Comparison of ENCODE assay signal across 22 cellular contexts in genomic region chr6:137749595-137750215, GRCh38.
A peak's percentile ranks its signal among the peaks of the same experiment; 100 is the strongest.
DNase-seq lines count a peak whose midpoint lies in the region; ATAC-seq, FAIRE-seq and TF ChIP-seq lines count a peak whose summit lies in the region.
"Had no signal": no experiment of that assay in that cellular context is flagged by ENCODE, and none has a peak within 500 bp of the region (broad histone marks: within the 10 kb centered on the region; RNA-seq: fewer than 3 reads in every experiment).

No MANE protein-coding gene starts in this region.

- BruUV-seq in K562 (replicated peaks; lab: Mats Ljungman, UMichigan): no TSS peak

- no peak for TF ChIP-seq RAD21 in K562 (CRISPR knock-in tag; conservative IDR thresholded peaks at IDR 0.05 in 1 of 2, IDR thresholded peaks at IDR 0.05 in 1 of 2)

- no peak overlapping the region for H3K27ac Mint-ChIP-seq in activated CD4-positive, alpha-beta memory T cell treated with anti-CD3 and anti-CD28 coated beads, Interleukin-2, amount 10 ng/mL, durations not matched to agents 7 days and 5 days
- H3K27ac Mint-ChIP-seq: H9 had no signal

- H3K27me3 ChIP-seq in heart right ventricle (no peaks in the 10 kb centered on the region), K562 (ENCODE audit: control insufficient read depth in 2 of 2, insufficient read depth in 2 of 2, low read length in 2 of 2) (peaks cover 6 to 12% of the 10 kb centered on the region in 2 experiments; a peak in 4 of 5 replicates)
- H3K27me3 ChIP-seq: pancreas, SJCRH30, spleen, upper lobe of left lung had no signal

- H3K4me3 ChIP-seq in heart right ventricle (peak overlapping the region in 3 of 10 donors; percentile 5 to 11 (median 6)), K562 (no peak overlapping the region), mucosa of descending colon (no peak overlapping the region)
- H3K4me3 ChIP-seq: A549, coronary artery, pancreas, SJCRH30, spleen, upper lobe of left lung had no signal

- H3K79me2 ChIP-seq in K562 (ENCODE audit: control insufficient read depth, insufficient read depth, low read length): no peaks in the 10 kb centered on the region

- H3K4me2 ChIP-seq in K562 (ENCODE audit: insufficient read depth, low read length): peak overlapping the region; percentile 31; the same call in 1 of the 2 replicates
- H3K4me2 ChIP-seq: A549 had no signal

- H3K9me3 Mint-ChIP-seq in activated CD4-positive, alpha-beta memory T cell treated with anti-CD3 and anti-CD28 coated beads, Interleukin-2, amount 10 ng/mL, durations not matched to agents 7 days and 5 days: no peaks in the 10 kb centered on the region
- H3K9me3 Mint-ChIP-seq: H9 had no signal

- H3K9ac ChIP-seq in K562 (ENCODE audit: insufficient read depth in 1 of 2, low read depth in 2 of 2, low read length in 2 of 2): no peak overlapping the region

- WGBS in heart right ventricle, 2 donors: 38 to 45% methylated on average over 9 of the region's 9 CpGs
- WGBS in K562 (ENCODE audit: insufficient coverage, low coverage, missing lambda C conversion rate): 8% methylated on average over 9 of the region's 9 CpGs

- TF ChIP-seq CTCF in heart right ventricle (IDR thresholded peaks at IDR 0.05): no peak
- no peak for TF ChIP-seq CTCF in K562 (IDR thresholded peaks at IDR 0.05 in 2 of 3, conservative IDR thresholded peaks at IDR 0.05 in 1 of 3; ENCODE audit: insufficient read depth in 2 of 3, low read depth in 1 of 3, low read length in 3 of 3)
- TF ChIP-seq CTCF in mucosa of descending colon (IDR thresholded peaks at IDR 0.05): no peak

- no peak overlapping the region for H3K4me3 Mint-ChIP-seq in activated CD4-positive, alpha-beta memory T cell treated with anti-CD3 and anti-CD28 coated beads, Interleukin-2, amount 10 ng/mL, durations not matched to agents 7 days and 5 days
- H3K4me3 Mint-ChIP-seq: H9 had no signal

- peak in 6 of 8 donors; percentile 34 to 91 (median 74) for ATAC-seq in heart right ventricle
- no peak for ATAC-seq in Right ventricle myocardium superior (ENCODE audit: poor library complexity)
- peak; percentile 56 for ATAC-seq in K562
- peak; percentile 27 for ATAC-seq in mucosa of descending colon
- ATAC-seq: A549, pancreas had no signal

- no peak for TF ChIP-seq POLR2A in K562 (conservative IDR thresholded peaks at IDR 0.05)

- no peak for DNase-seq in heart right ventricle
- no peak for DNase-seq in Right ventricle myocardium superior
- DNase-seq in K562 (ENCODE audit: extremely low read depth in 1 of 4, low spot score in 3 of 4): no peak
- DNase-seq in mucosa of descending colon: no peak
- DNase-seq in HTR-8/SVneo (ENCODE audit: insufficient read length, low spot score): no peak
- DNase-seq in activated CD4-positive, alpha-beta memory T cell treated with anti-CD3 and anti-CD28 coated beads, Interleukin-2, amount 10 ng/mL, durations not matched to agents 7 days and 5 days: no peak
- no peak for DNase-seq in COR-L47 (lab: John Stamatoyannopoulos, UW)
- DNase-seq in activated CD4-positive, CD25-positive, alpha-beta regulatory T cell (lab: John Stamatoyannopoulos, UW): no peak
- DNase-seq: activated CD4-positive, CD25-positive, alpha-beta regulatory T cell treated with anti-CD3 and anti-CD28 coated beads, Interleukin-2, amount 50 U/mL, for 72 hours; activated effector memory CD4-positive, alpha-beta T cell treated with anti-CD3 and anti-CD28 coated beads, Interleukin-2, amount 50 U/mL, for 16 hours; erythroblast; H9; kidney; NCI-H1694 treated with DMSO at 0.1 percent for 48 hours; NCI-H446; pancreas; SJCRH30; spleen; stimulated activated naive CD4-positive, alpha-beta T cell; upper lobe of left lung had no signal

- peak overlapping the region; percentile 57 for H2AFZ ChIP-seq in K562 (ENCODE audit: low read depth, low read length)

- H3K4me1 Mint-ChIP-seq in activated CD4-positive, alpha-beta memory T cell treated with anti-CD3 and anti-CD28 coated beads, Interleukin-2, amount 10 ng/mL, durations not matched to agents 7 days and 5 days: peaks cover 12% of the 10 kb centered on the region

- POLR2A ChIA-PET in K562 (lab: Yijun Ruan, JAX): interaction anchor here (0.5 to 1.4 kb wide), 5 partner anchors 11 to 1362 kb away, joined by 3 read pairs; no protein-coding TSS in a partner anchor
- POLR2A ChIA-PET in activated CD4-positive, alpha-beta memory T cell treated with anti-CD3 and anti-CD28 coated beads, Interleukin-2, amount 10 ng/mL, durations not matched to agents 7 days and 5 days (lab: Charles Lee): interaction anchor here (0.5 to 1.1 kb wide), 2 partner anchors 15 to 729 kb away, joined by 3 to 4 read pairs; no protein-coding TSS in a partner anchor

- no peaks in the 10 kb centered on the region for H3K9me1 ChIP-seq in K562 (ENCODE audit: control insufficient read depth, insufficient read depth, low read length)

- no peak for FAIRE-seq in K562 (lab: Jason Lieb, UNC)
- FAIRE-seq in HTR-8/SVneo (lab: Jason Lieb, UNC): no peak
- FAIRE-seq: A549, kidney, pancreas had no signal

- peaks cover 2% of the 10 kb centered on the region for H3K27me3 Mint-ChIP-seq in activated CD4-positive, alpha-beta memory T cell treated with anti-CD3 and anti-CD28 coated beads, Interleukin-2, amount 10 ng/mL, durations not matched to agents 7 days and 5 days

- H4K20me1 ChIP-seq in K562 (replicated peaks; ENCODE audit: control insufficient read depth, insufficient read depth, low read length): no peaks in the 10 kb centered on the region

- CTCF ChIA-PET in K562 (lab: Yijun Ruan, JAX; ENCODE audit: low intra/inter-chr PET ratio): no interaction called here
- CTCF ChIA-PET in activated CD4-positive, alpha-beta memory T cell treated with anti-CD3 and anti-CD28 coated beads, Interleukin-2, amount 10 ng/mL, durations not matched to agents 7 days and 5 days (lab: Charles Lee): interaction anchor here (0.8 kb wide), 1 partner anchor 12 kb away, joined by 3 read pairs; no protein-coding TSS in a partner anchor

- in situ Hi-C loops in K562 (cut with MboI): no loop called here

- H3K4me1 ChIP-seq in heart right ventricle: peaks cover 0 to 32% (median 5%) of the 10 kb centered on the region in 9 donors
- no peaks in the 10 kb centered on the region; a peak in 2 of 5 replicates for H3K4me1 ChIP-seq in K562 (replicated peaks in 1 of 2; ENCODE audit: control insufficient read depth in 2 of 2, insufficient read depth in 2 of 2, low read length in 2 of 2)
- peaks cover 10% of the 10 kb centered on the region for H3K4me1 ChIP-seq in mucosa of descending colon (ENCODE audit: low read depth)
- H3K4me1 ChIP-seq: A549, pancreas, SJCRH30, upper lobe of left lung had no signal

- no peaks in the 10 kb centered on the region for H3K9me3 ChIP-seq in heart right ventricle
- H3K9me3 ChIP-seq in K562 (replicated peaks; ENCODE audit: control insufficient read depth, insufficient read depth, low read depth, low read length): no peaks in the 10 kb centered on the region
- no peaks in the 10 kb centered on the region for H3K9me3 ChIP-seq in mucosa of descending colon
- H3K9me3 ChIP-seq: A549, pancreas, SJCRH30, spleen, upper lobe of left lung had no signal

- H3K36me3 ChIP-seq in heart right ventricle (no peaks in the 10 kb centered on the region), K562 (ENCODE audit: control insufficient read depth, insufficient read depth, low read length) (no peaks in the 10 kb centered on the region), mucosa of descending colon (ENCODE audit: low read depth) (no peaks in the 10 kb centered on the region)
- H3K36me3 ChIP-seq: pancreas, SJCRH30, spleen, upper lobe of left lung had no signal

- intact Hi-C loops in heart right ventricle (cut with DNase I) (no loop called here), Right ventricle myocardium superior (cut with DNase I) (no loop called here), K562 (cut with micrococcal nuclease) (no loop called here), mucosa of descending colon (cut with DNase I, micrococcal nuclease) (no loop called here)

- no peaks in the 10 kb centered on the region for H3K36me3 Mint-ChIP-seq in activated CD4-positive, alpha-beta memory T cell treated with anti-CD3 and anti-CD28 coated beads, Interleukin-2, amount 10 ng/mL, durations not matched to agents 7 days and 5 days (ENCODE audit: low read depth)

- TF ChIP-seq EP300 in K562 (IDR thresholded peaks at IDR 0.05; ENCODE audit: low read length): no peak

- H3K27ac ChIP-seq in heart right ventricle (peak overlapping the region in 7 of 10 donors; percentile 1 to 51 (median 12)), K562 (ENCODE audit: extremely low read depth, low read depth, low read length) (no peak overlapping the region)
- H3K27ac ChIP-seq: A549, coronary artery, pancreas, SJCRH30, spleen, upper lobe of left lung had no signal

TF ChIP-seq in K562, 482 proteins besides CTCF, POLR2A, EP300 and RAD21 (continues in another document):
- TF ChIP-seq ZNF551 (CRISPR knock-in tag; IDR thresholded peaks at IDR 0.05): no peak
